In genomic region chr9:6024035-6024554, GRCh38 we compare ENCODE assay signal across 8 cellular contexts. TPM values are rescaled to one million over a fixed set of nuclear protein-coding genes. Genes with fewer than 3 reads are reported as not detected.
DNase-seq lines count a peak whose midpoint lies in the region; ATAC-seq and TF ChIP-seq lines count a peak whose summit lies in the region.

No MANE protein-coding gene starts in this region.

- no peaks in the 10 kb centered on the region for H3K79me2 ChIP-seq in H9 (ENCODE audit: insufficient read depth, low read length)
- no peaks in the 10 kb centered on the region for H3K79me2 ChIP-seq in OCI-LY1 (ENCODE audit: insufficient read depth, low read length)

- no peak overlapping the region for H2BK5ac ChIP-seq in H9 (ENCODE audit: insufficient read length, low read length)

- no peaks in the 10 kb centered on the region for H3K9me3 ChIP-seq in H9 (ENCODE audit: control insufficient read depth, low read depth, low read length)
- H3K9me3 ChIP-seq in OCI-LY1 (ENCODE audit: low read length), result no peaks in the 10 kb centered on the region

- H3K4me3 ChIP-seq in OCI-LY1 (ENCODE audit: low read depth, low read length, poor library complexity, severe bottlenecking) (no peak overlapping the region), coronary artery (no peak overlapping the region)

- no peak overlapping the region for H2BK15ac ChIP-seq in H9 (ENCODE audit: low read depth, low read length)

- H3K56ac ChIP-seq in H9 (ENCODE audit: insufficient read length, low read depth, low read length), result no peak overlapping the region

- H3K79me1 ChIP-seq in H9 (ENCODE audit: insufficient read depth, low read depth, low read length, poor library complexity, severe bottlenecking), result no peaks in the 10 kb centered on the region

- H2AFZ ChIP-seq in H9 (ENCODE audit: low read length) (no peak overlapping the region), OCI-LY1 (ENCODE audit: low read length) (no peak overlapping the region)

- H3K27me3 ChIP-seq in H9 (ENCODE audit: insufficient read depth, low read length), result no peaks in the 10 kb centered on the region
- no peaks in the 10 kb centered on the region for H3K27me3 ChIP-seq in OCI-LY1 (ENCODE audit: insufficient read depth, low read length)

- no peaks in the 10 kb centered on the region for H3F3A ChIP-seq in OCI-LY1 (ENCODE audit: insufficient read depth, low read length)

- H3K23me2 ChIP-seq in H9 (ENCODE audit: insufficient read length, low read depth, low read length, poor library complexity, severe bottlenecking), result no peaks in the 10 kb centered on the region

- no peak overlapping the region for H3K27ac ChIP-seq in H9 (ENCODE audit: insufficient read length, low read depth, low read length)
- H3K27ac ChIP-seq in OCI-LY1 (ENCODE audit: low read depth, low read length, poor library complexity, severe bottlenecking), result no peak overlapping the region
- H3K27ac ChIP-seq in coronary artery, result no peak overlapping the region

- no peaks in the 10 kb centered on the region; the same call in 1 of the 2 replicates for H3K36me3 ChIP-seq in OCI-LY1 (ENCODE audit: insufficient read depth, low read length)

- H2BK120ac ChIP-seq in H9 (ENCODE audit: low read depth, low read length, poor library complexity, severe bottlenecking), result no peak overlapping the region

- no peak for ATAC-seq in HG03039 (IDR thresholded peaks at IDR 0.05; ENCODE audit: unreplicated experiment)

- CTCF ChIA-PET in activated naive CD4-positive, alpha-beta T cell treated with anti-CD3 and anti-CD28 coated beads, Interleukin-2, amount 10 ng/mL, durations not matched to agents 7 days and 5 days (lab: Charles Lee), result interaction anchor here (0.7 to 1.6 kb wide), 14 partner anchors 9 to 658 kb away, joined by 3 to 10 read pairs (median 4); partner anchors contain the start of genes ERMP1 and RANBP6

- no peak overlapping the region for H3K23ac ChIP-seq in H9 (ENCODE audit: insufficient read length, low read depth, low read length)

- no peak overlapping the region for H3K4ac ChIP-seq in H9 (ENCODE audit: low read depth, low read length)

- no CpG with 5 or more reads among the region's 4 CpGs for WGBS in H9 (ENCODE audit: extremely low coverage, insufficient read length, low lambda C conversion rate)

- no peak overlapping the region for H4K91ac ChIP-seq in H9 (ENCODE audit: insufficient read length, low read depth, low read length)

- peak; percentile 40 for DNase-seq in activated naive CD4-positive, alpha-beta T cell treated with anti-CD3 and anti-CD28 coated beads, Interleukin-2, amount 10 ng/mL, durations not matched to agents 7 days and 5 days
- no peak for DNase-seq in activated naive CD4-positive, alpha-beta T cell treated with Interleukin-2 at 50 U/mL for 16 hours
- no peak for DNase-seq in H9
- DNase-seq in coronary artery (ENCODE audit: low spot score), result no peak
- no peak for DNase-seq in osteocyte (ENCODE audit: extremely low spot score, unreplicated experiment)
- no peak for DNase-seq in H4 (ENCODE audit: low spot score)

- no peak overlapping the region for H2BK12ac ChIP-seq in H9 (ENCODE audit: insufficient read length, low read depth, low read length)

- H3K4me2 ChIP-seq in H9 (ENCODE audit: insufficient read depth, insufficient read length, low read length) (no peak overlapping the region), OCI-LY1 (ENCODE audit: low read length) (no peak overlapping the region)

- H2BK20ac ChIP-seq in H9 (ENCODE audit: low read depth, low read length, poor library complexity, severe bottlenecking), result no peak overlapping the region

- no peak overlapping the region for H3K9ac ChIP-seq in H9 (ENCODE audit: extremely low read depth, insufficient read length, low read length)
- no peak overlapping the region for H3K9ac ChIP-seq in OCI-LY1 (ENCODE audit: low read length)

- no peak overlapping the region for H3K18ac ChIP-seq in H9 (ENCODE audit: insufficient read length, low read depth, low read length)

- no peak overlapping the region for H4K8ac ChIP-seq in H9 (replicated peaks; ENCODE audit: insufficient read length, low read depth, low read length)

- H3K36me3 Mint-ChIP-seq in activated naive CD4-positive, alpha-beta T cell treated with anti-CD3 and anti-CD28 coated beads, Interleukin-2, amount 10 ng/mL, durations not matched to agents 7 days and 5 days, result no peaks in the 10 kb centered on the region
- peaks cover 0 to 6% (median 4%) of the 10 kb centered on the region in 3 experiments; a peak in 3 of 7 replicates for H3K36me3 Mint-ChIP-seq in H9 (ENCODE audit: insufficient read depth in 1 of 3, low read depth in 3 of 3)
- no peaks in the 10 kb centered on the region for H3K36me3 Mint-ChIP-seq in osteocyte (ENCODE audit: unreplicated experiment)

- H3T11ph ChIP-seq in H9 (ENCODE audit: low read length), result no peak overlapping the region

- no peak overlapping the region for H3K14ac ChIP-seq in H9 (ENCODE audit: insufficient read depth, low read length)

- no peak overlapping the region for H3K27ac Mint-ChIP-seq in activated naive CD4-positive, alpha-beta T cell treated with anti-CD3 and anti-CD28 coated beads, Interleukin-2, amount 10 ng/mL, durations not matched to agents 7 days and 5 days
- H3K27ac Mint-ChIP-seq in H9 (no peak overlapping the region), osteocyte (ENCODE audit: unreplicated experiment) (no peak overlapping the region)

- H3K9me3 Mint-ChIP-seq in activated naive CD4-positive, alpha-beta T cell treated with anti-CD3 and anti-CD28 coated beads, Interleukin-2, amount 10 ng/mL, durations not matched to agents 7 days and 5 days, result peaks cover 2% of the 10 kb centered on the region
- H3K9me3 Mint-ChIP-seq in H9 (peaks cover 11% of the 10 kb centered on the region in 2 experiments; a peak in 4 of 5 replicates), osteocyte (ENCODE audit: unreplicated experiment) (no peaks in the 10 kb centered on the region)

- no peak overlapping the region for H2AK5ac ChIP-seq in H9 (ENCODE audit: insufficient read length, low read length)

- TF ChIP-seq CTCF in H9 (conservative IDR thresholded peaks at IDR 0.05), result peak; percentile 70
- peak; percentile 56; the same call in 1 of the 2 replicates for TF ChIP-seq CTCF in OCI-LY1 (IDR thresholded peaks at IDR 0.05; ENCODE audit: low read length)
- TF ChIP-seq CTCF in coronary artery (IDR thresholded peaks at IDR 0.05), result peak; percentile 30
- peak; percentile 49 for TF ChIP-seq CTCF in osteocyte (IDR thresholded peaks at IDR 0.05)

- no peaks in the 10 kb centered on the region for H3K9me2 ChIP-seq in OCI-LY1 (ENCODE audit: low read depth, low read length)

- H3K4me1 Mint-ChIP-seq in activated naive CD4-positive, alpha-beta T cell treated with anti-CD3 and anti-CD28 coated beads, Interleukin-2, amount 10 ng/mL, durations not matched to agents 7 days and 5 days, result peaks cover 4% of the 10 kb centered on the region
- H3K4me1 Mint-ChIP-seq in H9, result peaks cover 10 to 12% of the 10 kb centered on the region in 2 experiments
- H3K4me1 Mint-ChIP-seq in osteocyte (ENCODE audit: unreplicated experiment), result no peaks in the 10 kb centered on the region

- H3K4me3 Mint-ChIP-seq in activated naive CD4-positive, alpha-beta T cell treated with anti-CD3 and anti-CD28 coated beads, Interleukin-2, amount 10 ng/mL, durations not matched to agents 7 days and 5 days, result no peak overlapping the region
- H3K4me3 Mint-ChIP-seq in H9 (no peak overlapping the region), osteocyte (ENCODE audit: unreplicated experiment) (no peak overlapping the region)

- H3K4me1 ChIP-seq in H9 (ENCODE audit: insufficient read depth, low read length) (no peaks in the 10 kb centered on the region), OCI-LY1 (ENCODE audit: insufficient read depth, low read length, severe bottlenecking) (no peaks in the 10 kb centered on the region)

- no peak overlapping the region for H4K5ac ChIP-seq in H9 (ENCODE audit: insufficient read length, low read depth, low read length)

- H3K27me3 Mint-ChIP-seq in activated naive CD4-positive, alpha-beta T cell treated with anti-CD3 and anti-CD28 coated beads, Interleukin-2, amount 10 ng/mL, durations not matched to agents 7 days and 5 days, result peaks cover 22% of the 10 kb centered on the region
- H3K27me3 Mint-ChIP-seq in H9 (ENCODE audit: low read depth), result no peaks in the 10 kb centered on the region
- H3K27me3 Mint-ChIP-seq in osteocyte (ENCODE audit: unreplicated experiment), result peaks cover 50% of the 10 kb centered on the region

- H4K20me1 ChIP-seq in H9 (ENCODE audit: control insufficient read depth, insufficient read depth, insufficient read length) (no peaks in the 10 kb centered on the region), OCI-LY1 (ENCODE audit: insufficient read depth, low read length) (no peaks in the 10 kb centered on the region)

RNA-seq across cellular contexts. Expression of gene RANBP6, which starts 8.7 kb away (rescaled TPM):
- total RNA-seq in H9 (2021) (19.0 and 19.1 TPM in 2 replicates), osteocyte (16.4 and 18.1 TPM in 2 replicates)
- 12.9 and 17.4 TPM in 2 replicates for total RNA-seq in H4 (2014; rRNA removed; shearing (Covaris generic))
